Comparison of ENCODE assay signal across 18 cellular contexts in the genomic region with DNA sequence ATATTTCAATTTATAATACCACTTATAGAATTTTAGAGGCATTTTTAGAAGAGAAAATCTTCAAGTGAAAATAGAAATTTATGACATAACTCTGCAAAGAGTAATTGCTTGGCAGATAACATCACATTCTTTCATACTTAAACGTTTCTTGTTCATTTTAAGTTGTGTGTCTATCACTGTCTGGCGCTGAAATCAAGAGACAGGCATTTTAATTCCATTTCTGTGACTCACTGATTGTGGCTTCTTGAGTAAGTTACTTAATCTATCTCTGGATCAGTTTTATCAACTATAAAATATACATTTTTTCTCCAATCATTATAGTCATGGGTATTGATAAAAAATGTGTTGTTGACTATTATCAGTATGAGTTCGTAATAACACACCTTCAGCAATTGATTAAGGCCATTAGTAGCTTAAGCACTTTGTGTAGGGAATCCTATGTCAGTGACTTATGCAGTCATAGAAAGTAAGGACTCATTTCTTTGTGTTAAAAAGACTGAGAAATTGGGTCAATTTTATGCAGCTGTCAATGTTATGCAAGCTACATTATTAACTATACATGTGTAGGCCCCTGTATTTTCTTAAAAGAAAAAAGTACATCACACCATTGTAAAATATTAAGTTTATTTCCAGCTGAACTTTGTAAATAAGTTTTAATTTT.
A peak's percentile ranks its signal among the peaks of the same experiment; 100 is the strongest.
DNase-seq lines count a peak whose midpoint lies in the region; ATAC-seq and TF ChIP-seq lines count a peak whose summit lies in the region.
"Had no signal": no experiment of that assay in that cellular context is flagged by ENCODE, and none has a peak within 500 bp of the region (broad histone marks: within the 10 kb centered on the region; RNA-seq: fewer than 3 reads in every experiment).

No MANE protein-coding gene starts in this region.

- no peaks in the 10 kb centered on the region for H3K4me1 Mint-ChIP-seq in activated CD8-positive, alpha-beta T cell treated with anti-CD3 and anti-CD28 coated beads, Interleukin-2, amount 10 ng/mL, durations not matched to agents 7 days and 5 days (ENCODE audit: low read depth)

- H3K9ac ChIP-seq in smooth muscle cell (ENCODE audit: low read depth) = no peak overlapping the region

- H3K4me3 Mint-ChIP-seq in activated CD8-positive, alpha-beta T cell treated with anti-CD3 and anti-CD28 coated beads, Interleukin-2, amount 10 ng/mL, durations not matched to agents 7 days and 5 days = no peak overlapping the region
- H3K4me3 Mint-ChIP-seq: activated CD8-positive, alpha-beta T cell treated with anti-CD3 and anti-CD28 coated beads for 36 hours; CD4-positive, alpha-beta T cell had no signal

- H3K4me1 ChIP-seq in smooth muscle cell (ENCODE audit: low read depth) = no peaks in the 10 kb centered on the region
- H3K4me1 ChIP-seq: ascending aorta, spleen, vagina had no signal

- no peak overlapping the region for H3K27ac Mint-ChIP-seq in activated CD8-positive, alpha-beta T cell treated with anti-CD3 and anti-CD28 coated beads, Interleukin-2, amount 10 ng/mL, durations not matched to agents 7 days and 5 days
- H3K27ac Mint-ChIP-seq: activated CD8-positive, alpha-beta T cell treated with anti-CD3 and anti-CD28 coated beads for 36 hours; CD4-positive, alpha-beta T cell had no signal

- H3K27me3 ChIP-seq in smooth muscle cell (ENCODE audit: low read depth) = no peaks in the 10 kb centered on the region
- H3K27me3 ChIP-seq: ascending aorta, spleen, vagina had no signal

- no peak overlapping the region for H2AFZ ChIP-seq in smooth muscle cell (ENCODE audit: low read depth)

- H3K4me3 ChIP-seq in fibroblast of villous mesenchyme (ENCODE audit: low read depth, low read length) = no peak overlapping the region
- no peak overlapping the region for H3K4me3 ChIP-seq in smooth muscle cell
- H3K4me3 ChIP-seq: ascending aorta, HAP-1, K562, spleen, vagina had no signal

- TF ChIP-seq CTCF in fibroblast of villous mesenchyme (IDR thresholded peaks at IDR 0.05; ENCODE audit: insufficient read depth, low read depth, low read length) (no peak), smooth muscle cell (IDR thresholded peaks at IDR 0.05; ENCODE audit: borderline replicate concordance, insufficient read depth, poor library complexity, severe bottlenecking) (no peak)

- H3K9me3 Mint-ChIP-seq in activated CD8-positive, alpha-beta T cell treated with anti-CD3 and anti-CD28 coated beads, Interleukin-2, amount 10 ng/mL, durations not matched to agents 7 days and 5 days (ENCODE audit: insufficient read depth) = no peaks in the 10 kb centered on the region

- peak overlapping the region; percentile 55 for H3K4me2 ChIP-seq in smooth muscle cell

- no peaks in the 10 kb centered on the region for H3K9me3 ChIP-seq in smooth muscle cell (replicated peaks; ENCODE audit: low read depth)
- H3K9me3 ChIP-seq: ascending aorta, HAP-1, vagina had no signal

- ATAC-seq in activated CD8-positive, alpha-beta T cell treated with anti-CD3 and anti-CD28 coated beads, Interleukin-2, amount 10 ng/mL, durations not matched to agents 7 days and 5 days = no peak
- ATAC-seq in HG02840 (IDR thresholded peaks at IDR 0.05; ENCODE audit: low FRiP score, unreplicated experiment) = no peak
- ATAC-seq: activated CD8-positive, alpha-beta T cell treated with anti-CD3 and anti-CD28 coated beads for 36 hours; K562; stimulated activated naive CD8-positive, alpha-beta T cell treated with anti-CD3 and anti-CD28 coated beads, Interleukin-15, Interleukin-2, amounts not matched to agents 100 U/mL and 50 U/mL, for 24 hours had no signal

- no peaks in the 10 kb centered on the region for H3K79me2 ChIP-seq in smooth muscle cell (ENCODE audit: low read depth)

- no peaks in the 10 kb centered on the region for H3K36me3 ChIP-seq in smooth muscle cell (ENCODE audit: low read depth)
- H3K36me3 ChIP-seq: ascending aorta, HAP-1, spleen, vagina had no signal

- peak overlapping the region; percentile 75 for H3K27ac ChIP-seq in smooth muscle cell (ENCODE audit: low read depth)
- H3K27ac ChIP-seq: ascending aorta, spleen, vagina had no signal

- CTCF ChIA-PET in activated CD8-positive, alpha-beta T cell treated with anti-CD3 and anti-CD28 coated beads, Interleukin-2, amount 10 ng/mL, durations not matched to agents 7 days and 5 days (lab: Charles Lee) = no interaction called here

- DNase-seq in HCEC 1CT = peak; percentile 81
- DNase-seq in amniotic epithelial cell (ENCODE audit: low read depth) = peak; percentile 91
- peak; percentile 49 for DNase-seq in fibroblast of villous mesenchyme (ENCODE audit: low read depth)
- no peak for DNase-seq in smooth muscle cell (lab: John Stamatoyannopoulos, UW; ENCODE audit: unreplicated experiment)
- no peak for DNase-seq in activated CD8-positive, alpha-beta T cell treated with anti-CD3 and anti-CD28 coated beads, Interleukin-2, amount 10 ng/mL, durations not matched to agents 7 days and 5 days
- no peak for DNase-seq in NCI-H446 treated with DMSO at 0.1 percent for 48 hours (lab: John Stamatoyannopoulos, UW)
- DNase-seq: activated CD8-positive, alpha-beta T cell treated with anti-CD3 and anti-CD28 coated beads for 36 hours; CD4-positive, alpha-beta T cell; NCI-H1417; NCI-H2227 treated with DMSO at 0.1 percent for 48 hours; occipital lobe; spleen; stimulated activated naive CD8-positive, alpha-beta T cell treated with anti-CD3 and anti-CD28 coated beads, Interleukin-15, Interleukin-2, amounts not matched to agents 100 U/mL and 50 U/mL, for 24 hours had no signal

- POLR2A ChIA-PET in activated CD8-positive, alpha-beta T cell treated with anti-CD3 and anti-CD28 coated beads, Interleukin-2, amount 10 ng/mL, durations not matched to agents 7 days and 5 days (lab: Charles Lee) = no interaction called here

- 33% methylated on average over 3 of the region's 3 CpGs for WGBS in smooth muscle cell (ENCODE audit: low lambda C conversion rate)

- no peaks in the 10 kb centered on the region for H3K27me3 Mint-ChIP-seq in activated CD8-positive, alpha-beta T cell treated with anti-CD3 and anti-CD28 coated beads, Interleukin-2, amount 10 ng/mL, durations not matched to agents 7 days and 5 days (ENCODE audit: low read depth)
- H3K27me3 Mint-ChIP-seq: activated CD8-positive, alpha-beta T cell treated with anti-CD3 and anti-CD28 coated beads for 36 hours; CD4-positive, alpha-beta T cell had no signal

- H4K20me1 ChIP-seq in smooth muscle cell (ENCODE audit: low read depth) = no peaks in the 10 kb centered on the region

- H3F3A ChIP-seq in smooth muscle cell (ENCODE audit: low read depth) = peaks cover 5% of the 10 kb centered on the region

- H3K36me3 Mint-ChIP-seq in activated CD8-positive, alpha-beta T cell treated with anti-CD3 and anti-CD28 coated beads, Interleukin-2, amount 10 ng/mL, durations not matched to agents 7 days and 5 days (ENCODE audit: low read depth) = no peaks in the 10 kb centered on the region

Comparison
In these comparisons a context has a peak if more than half of its experiments do, and no peak if none do; other contexts are left out.
1. DNase-seq: peak in HCEC 1CT (single experiment), amniotic epithelial cell (single experiment) and fibroblast of villous mesenchyme (single experiment); none in smooth muscle cell (single experiment), activated CD8-positive, alpha-beta T cell treated with anti-CD3 and anti-CD28 coated beads, Interleukin-2, amount 10 ng/mL, durations not matched to agents 7 days and 5 days (single experiment) and NCI-H446 treated with DMSO at 0.1 percent for 48 hours (single experiment).